In the genomic region with DNA sequence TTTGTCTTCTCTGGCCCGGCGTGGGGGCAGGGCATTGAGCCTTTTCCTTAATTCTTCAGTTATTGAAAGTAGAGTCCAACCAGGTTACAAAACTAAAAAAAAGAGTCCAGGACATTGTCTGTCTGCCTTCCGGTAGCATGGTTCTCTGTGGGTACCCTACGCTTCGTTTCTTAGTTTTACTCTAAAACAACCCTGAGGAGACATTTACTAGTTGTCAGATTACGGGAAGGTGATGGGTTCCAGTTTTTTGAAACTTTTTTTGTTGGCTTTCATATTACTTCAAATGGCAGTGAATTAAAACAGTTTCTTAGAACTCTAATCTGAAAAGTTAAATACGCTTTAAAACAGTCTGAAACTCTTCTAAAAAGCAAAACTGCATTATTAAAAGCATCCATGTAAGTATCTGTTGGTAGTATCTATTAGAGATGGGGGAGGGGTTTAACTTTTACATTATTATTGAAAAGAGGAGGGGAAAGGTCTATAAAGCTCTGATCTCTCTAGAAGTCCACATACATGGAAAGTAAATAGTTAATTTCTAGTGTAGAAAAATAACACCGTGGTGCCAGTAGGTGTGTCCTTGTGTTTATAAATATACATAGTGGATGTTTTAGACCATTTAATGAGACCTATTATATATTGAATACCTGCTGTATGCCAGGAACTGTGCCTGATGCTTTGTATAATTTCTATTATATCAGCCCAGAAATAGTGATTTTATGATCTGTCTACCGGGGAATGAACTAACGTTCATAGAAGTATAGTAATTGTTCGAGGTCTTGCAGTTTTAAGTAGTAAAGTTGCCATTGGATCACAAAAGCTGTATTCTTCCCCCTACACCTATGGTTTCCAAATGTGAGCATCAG, we compare ENCODE assay signal across 8 cellular contexts.
A peak's percentile ranks its signal among the peaks of the same experiment; 100 is the strongest.
DNase-seq lines count a peak whose midpoint lies in the region; ATAC-seq, FAIRE-seq and TF ChIP-seq lines count a peak whose summit lies in the region.

No MANE protein-coding gene starts in this region.

- DNase-seq in DMS53 (lab: John Stamatoyannopoulos, UW) = peak; percentile 36
- peak; percentile 75 for DNase-seq in inferior parietal cortex (ENCODE audit: extremely low spot score)
- no peak for DNase-seq in H54 (ENCODE audit: insufficient read length, low spot score)

- peak overlapping the region; percentile 98 for H3K4me3 ChIP-seq in Loucy (ENCODE audit: low read length, poor library complexity, severe bottlenecking)
- peak overlapping the region; percentile 83 to 94 for H3K4me3 ChIP-seq in stomach smooth muscle (ENCODE audit: low read length in 2 of 2)

- H2AFZ ChIP-seq in Loucy (ENCODE audit: low read length) = peak overlapping the region; percentile 69; the same call in 1 of the 2 replicates

- H3K4me1 ChIP-seq in Loucy (ENCODE audit: insufficient read depth, low read length, poor library complexity, severe bottlenecking) (peaks cover 53% of the 10 kb centered on the region), stomach smooth muscle (ENCODE audit: control insufficient read depth, insufficient read depth, low read length) (peaks cover 24% of the 10 kb centered on the region)

- H3K4me2 ChIP-seq in Loucy (ENCODE audit: low read depth, low read length, poor library complexity, severe bottlenecking) = peak overlapping the region; percentile 90

- no peak for TF ChIP-seq POLR2A in H54 (IDR thresholded peaks at IDR 0.05; ENCODE audit: low read depth, low read length)

- peak overlapping the region; percentile 99 for H3K27ac ChIP-seq in angular gyrus (ENCODE audit: low read depth, low read length)
- H3K27ac ChIP-seq in stomach smooth muscle (ENCODE audit: low read length) = peak overlapping the region; percentile 100

- no peaks in the 10 kb centered on the region for H3K9me2 ChIP-seq in Loucy (replicated peaks; ENCODE audit: low read depth, low read length)

- no peaks in the 10 kb centered on the region for H3K36me3 ChIP-seq in Loucy (ENCODE audit: insufficient read depth, low read length)
- no peaks in the 10 kb centered on the region for H3K36me3 ChIP-seq in stomach smooth muscle (ENCODE audit: control insufficient read depth in 2 of 2, insufficient read depth in 2 of 2, low read length in 2 of 2)

- H3K27me3 ChIP-seq in Loucy (ENCODE audit: insufficient read depth, low read length, poor library complexity, severe bottlenecking) (peaks cover 11% of the 10 kb centered on the region), stomach smooth muscle (ENCODE audit: control insufficient read depth in 1 of 2, insufficient read depth in 2 of 2, low read length in 2 of 2) (no peaks in the 10 kb centered on the region)

- H3K9me3 ChIP-seq in Loucy (ENCODE audit: insufficient read depth, low read depth, low read length) (no peaks in the 10 kb centered on the region), stomach smooth muscle (ENCODE audit: control insufficient read depth in 2 of 2, low read length in 2 of 2) (no peaks in the 10 kb centered on the region)

- ATAC-seq in GM21367 (IDR thresholded peaks at IDR 0.05; ENCODE audit: unreplicated experiment) = no peak
- ATAC-seq in HG02571 (IDR thresholded peaks at IDR 0.05; ENCODE audit: unreplicated experiment) = no peak

- no peak for TF ChIP-seq CTCF in Loucy (conservative IDR thresholded peaks at IDR 0.05; ENCODE audit: low read length)

- peaks cover 92% of the 10 kb centered on the region for H3K79me2 ChIP-seq in Loucy (ENCODE audit: insufficient read depth, low read length)

- H4K20me1 ChIP-seq in Loucy (ENCODE audit: insufficient read depth, low read length, poor library complexity, severe bottlenecking) = peaks cover 19% of the 10 kb centered on the region

- H3F3A ChIP-seq in Loucy (ENCODE audit: low read depth) = no peaks in the 10 kb centered on the region

- peak overlapping the region; percentile 100 for H3K9ac ChIP-seq in Loucy (ENCODE audit: low read depth, low read length, poor library complexity, severe bottlenecking)
- peak overlapping the region; percentile 92 to 100 for H3K9ac ChIP-seq in stomach smooth muscle (ENCODE audit: low read length in 2 of 2)

- no peak for FAIRE-seq in H54 (lab: Jason Lieb, UNC)
